Comparison of ENCODE assay signal across 1 cellular context in the genomic region with DNA sequence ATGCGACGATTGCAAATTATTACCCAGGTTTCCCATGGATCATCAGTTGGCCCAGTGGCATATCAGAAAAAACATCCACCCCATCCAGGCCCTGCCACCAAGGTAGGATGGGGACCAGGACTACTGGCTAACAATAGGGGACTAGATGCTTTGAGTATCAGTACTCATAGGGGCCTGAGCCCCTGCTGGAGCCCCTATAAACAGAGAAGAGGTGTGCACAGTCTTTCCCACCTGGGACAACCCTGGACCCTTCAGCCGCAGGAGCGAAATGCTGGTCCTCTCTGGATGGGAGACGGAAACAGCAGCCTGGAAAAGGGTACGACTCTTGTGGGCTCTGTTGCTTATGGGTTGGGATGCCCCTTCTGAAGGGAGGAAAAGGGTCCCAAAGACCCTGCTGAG.
TF ChIP-seq lines count a peak whose summit lies in the region.

No MANE protein-coding gene starts in this region.

TF ChIP-seq in GM23338, 12 proteins besides CTCF, POLR2A, EP300 and RAD21 (continued from another document):
- TF ChIP-seq, protein P1, sequence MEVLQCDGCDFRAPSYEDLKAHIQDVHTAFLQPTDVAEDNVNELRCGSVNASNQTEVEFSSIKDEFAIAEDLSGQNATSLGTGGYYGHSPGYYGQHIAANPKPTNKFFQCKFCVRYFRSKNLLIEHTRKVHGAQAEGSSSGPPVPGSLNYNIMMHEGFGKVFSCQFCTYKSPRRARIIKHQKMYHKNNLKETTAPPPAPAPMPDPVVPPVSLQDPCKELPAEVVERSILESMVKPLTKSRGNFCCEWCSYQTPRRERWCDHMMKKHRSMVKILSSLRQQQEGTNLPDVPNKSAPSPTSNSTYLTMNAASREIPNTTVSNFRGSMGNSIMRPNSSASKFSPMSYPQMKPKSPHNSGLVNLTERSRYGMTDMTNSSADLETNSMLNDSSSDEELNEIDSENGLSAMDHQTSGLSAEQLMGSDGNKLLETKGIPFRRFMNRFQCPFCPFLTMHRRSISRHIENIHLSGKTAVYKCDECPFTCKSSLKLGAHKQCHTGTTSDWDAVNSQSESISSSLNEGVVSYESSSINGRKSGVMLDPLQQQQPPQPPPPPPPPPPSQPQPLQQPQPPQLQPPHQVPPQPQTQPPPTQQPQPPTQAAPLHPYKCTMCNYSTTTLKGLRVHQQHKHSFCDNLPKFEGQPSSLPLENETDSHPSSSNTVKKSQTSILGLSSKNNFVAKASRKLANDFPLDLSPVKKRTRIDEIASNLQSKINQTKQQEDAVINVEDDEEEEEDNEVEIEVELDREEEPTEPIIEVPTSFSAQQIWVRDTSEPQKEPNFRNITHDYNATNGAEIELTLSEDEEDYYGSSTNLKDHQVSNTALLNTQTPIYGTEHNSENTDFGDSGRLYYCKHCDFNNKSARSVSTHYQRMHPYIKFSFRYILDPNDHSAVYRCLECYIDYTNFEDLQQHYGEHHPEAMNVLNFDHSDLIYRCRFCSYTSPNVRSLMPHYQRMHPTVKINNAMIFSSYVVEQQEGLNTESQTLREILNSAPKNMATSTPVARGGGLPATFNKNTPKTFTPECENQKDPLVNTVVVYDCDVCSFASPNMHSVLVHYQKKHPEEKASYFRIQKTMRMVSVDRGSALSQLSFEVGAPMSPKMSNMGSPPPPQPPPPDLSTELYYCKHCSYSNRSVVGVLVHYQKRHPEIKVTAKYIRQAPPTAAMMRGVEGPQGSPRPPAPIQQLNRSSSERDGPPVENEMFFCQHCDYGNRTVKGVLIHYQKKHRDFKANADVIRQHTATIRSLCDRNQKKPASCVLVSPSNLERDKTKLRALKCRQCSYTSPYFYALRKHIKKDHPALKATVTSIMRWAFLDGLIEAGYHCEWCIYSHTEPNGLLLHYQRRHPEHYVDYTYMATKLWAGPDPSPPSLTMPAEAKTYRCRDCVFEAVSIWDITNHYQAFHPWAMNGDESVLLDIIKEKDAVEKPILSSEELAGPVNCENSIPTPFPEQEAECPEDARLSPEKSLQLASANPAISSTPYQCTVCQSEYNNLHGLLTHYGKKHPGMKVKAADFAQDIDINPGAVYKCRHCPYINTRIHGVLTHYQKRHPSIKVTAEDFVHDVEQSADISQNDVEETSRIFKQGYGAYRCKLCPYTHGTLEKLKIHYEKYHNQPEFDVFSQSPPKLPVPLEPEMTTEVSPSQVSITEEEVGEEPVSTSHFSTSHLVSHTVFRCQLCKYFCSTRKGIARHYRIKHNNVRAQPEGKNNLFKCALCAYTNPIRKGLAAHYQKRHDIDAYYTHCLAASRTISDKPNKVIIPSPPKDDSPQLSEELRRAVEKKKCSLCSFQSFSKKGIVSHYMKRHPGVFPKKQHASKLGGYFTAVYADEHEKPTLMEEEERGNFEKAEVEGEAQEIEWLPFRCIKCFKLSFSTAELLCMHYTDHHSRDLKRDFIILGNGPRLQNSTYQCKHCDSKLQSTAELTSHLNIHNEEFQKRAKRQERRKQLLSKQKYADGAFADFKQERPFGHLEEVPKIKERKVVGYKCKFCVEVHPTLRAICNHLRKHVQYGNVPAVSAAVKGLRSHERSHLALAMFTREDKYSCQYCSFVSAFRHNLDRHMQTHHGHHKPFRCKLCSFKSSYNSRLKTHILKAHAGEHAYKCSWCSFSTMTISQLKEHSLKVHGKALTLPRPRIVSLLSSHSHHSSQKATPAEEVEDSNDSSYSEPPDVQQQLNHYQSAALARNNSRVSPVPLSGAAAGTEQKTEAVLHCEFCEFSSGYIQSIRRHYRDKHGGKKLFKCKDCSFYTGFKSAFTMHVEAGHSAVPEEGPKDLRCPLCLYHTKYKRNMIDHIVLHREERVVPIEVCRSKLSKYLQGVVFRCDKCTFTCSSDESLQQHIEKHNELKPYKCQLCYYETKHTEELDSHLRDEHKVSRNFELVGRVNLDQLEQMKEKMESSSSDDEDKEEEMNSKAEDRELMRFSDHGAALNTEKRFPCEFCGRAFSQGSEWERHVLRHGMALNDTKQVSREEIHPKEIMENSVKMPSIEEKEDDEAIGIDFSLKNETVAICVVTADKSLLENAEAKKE (CRISPR knock-in tag; IDR thresholded peaks at IDR 0.05), result no peak
- TF ChIP-seq CREB1 (CRISPR knock-in tag; IDR thresholded peaks at IDR 0.05; ENCODE audit: low read depth) (no peak), EZH2 (IDR thresholded peaks at IDR 0.05; ENCODE audit: low read depth, unreplicated experiment) (no peak), STAT1 (IDR thresholded peaks at IDR 0.05; ENCODE audit: unreplicated experiment) (no peak)
- TF ChIP-seq, protein P2, sequence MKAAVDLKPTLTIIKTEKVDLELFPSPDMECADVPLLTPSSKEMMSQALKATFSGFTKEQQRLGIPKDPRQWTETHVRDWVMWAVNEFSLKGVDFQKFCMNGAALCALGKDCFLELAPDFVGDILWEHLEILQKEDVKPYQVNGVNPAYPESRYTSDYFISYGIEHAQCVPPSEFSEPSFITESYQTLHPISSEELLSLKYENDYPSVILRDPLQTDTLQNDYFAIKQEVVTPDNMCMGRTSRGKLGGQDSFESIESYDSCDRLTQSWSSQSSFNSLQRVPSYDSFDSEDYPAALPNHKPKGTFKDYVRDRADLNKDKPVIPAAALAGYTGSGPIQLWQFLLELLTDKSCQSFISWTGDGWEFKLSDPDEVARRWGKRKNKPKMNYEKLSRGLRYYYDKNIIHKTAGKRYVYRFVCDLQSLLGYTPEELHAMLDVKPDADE (IDR thresholded peaks at IDR 0.05), result no peak
